1 cellular context compared by ENCODE assay signal in genomic region chr5:164353155-164353554, GRCh38.
A peak's percentile ranks its signal among the peaks of the same experiment; 100 is the strongest.
TF ChIP-seq lines count a peak whose summit lies in the region.

No MANE protein-coding gene starts in this region.

TF ChIP-seq in SK-N-SH treated with all-trans-retinoic acid at 6 μM for 48 hours, 23 proteins besides CTCF, POLR2A, EP300 and RAD21 (continued from another document):
- peak; percentile 98 for TF ChIP-seq TSHZ2 (CRISPR knock-in tag; IDR thresholded peaks at IDR 0.05)
